ENCODE assay signal across 1 cellular context in the genomic region with DNA sequence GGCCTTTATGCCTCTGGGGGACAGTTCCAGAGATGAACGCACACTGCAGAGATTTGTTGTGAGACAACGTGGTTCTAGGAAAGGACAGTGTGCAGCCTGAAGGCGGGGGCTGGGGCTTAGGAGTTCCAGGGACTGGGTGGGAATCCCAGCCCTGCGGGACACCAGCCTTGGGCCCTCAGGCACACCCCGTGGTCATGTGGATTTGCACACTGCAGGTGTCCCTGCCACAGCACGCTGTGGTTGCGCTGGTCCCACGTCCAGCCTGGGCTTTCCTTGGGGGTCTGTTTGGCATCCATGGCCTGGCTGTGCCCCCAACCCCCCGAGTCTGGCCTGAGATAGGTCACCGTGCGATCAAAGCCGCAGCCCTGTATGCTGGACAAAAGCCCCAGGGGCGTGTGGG.
TF ChIP-seq lines count a peak whose summit lies in the region.

No MANE protein-coding gene starts in this region.

TF ChIP-seq in H1, 55 proteins besides CTCF, POLR2A, EP300 and RAD21:
- no peak for TF ChIP-seq SAP30 (IDR thresholded peaks at IDR 0.05; ENCODE audit: insufficient read depth, insufficient replicate concordance, low read length)
- no peak for TF ChIP-seq SIX5 (IDR thresholded peaks at IDR 0.05; ENCODE audit: low read depth, low read length)
- TF ChIP-seq TAF7 (optimal IDR thresholded peaks at IDR 0.05; ENCODE audit: borderline replicate concordance, low read depth, low read length) = no peak
- TF ChIP-seq, protein P1, sequence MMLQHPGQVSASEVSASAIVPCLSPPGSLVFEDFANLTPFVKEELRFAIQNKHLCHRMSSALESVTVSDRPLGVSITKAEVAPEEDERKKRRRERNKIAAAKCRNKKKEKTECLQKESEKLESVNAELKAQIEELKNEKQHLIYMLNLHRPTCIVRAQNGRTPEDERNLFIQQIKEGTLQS (IDR thresholded peaks at IDR 0.05; ENCODE audit: insufficient read depth, low read depth, low read length) = no peak
- no peak for TF ChIP-seq CBX8 (IDR thresholded peaks at IDR 0.05; ENCODE audit: borderline replicate concordance, low read depth, low read length)
- no peak for TF ChIP-seq BRCA1 (IDR thresholded peaks at IDR 0.05; ENCODE audit: low read depth, low read length)
- TF ChIP-seq ZNF274 (IDR thresholded peaks at IDR 0.05; ENCODE audit: borderline replicate concordance, extremely low read depth, low read length) = no peak
- no peak for TF ChIP-seq POLR2AphosphoS5 (IDR thresholded peaks at IDR 0.05; ENCODE audit: low read depth, low read length)
- TF ChIP-seq, protein P2, sequence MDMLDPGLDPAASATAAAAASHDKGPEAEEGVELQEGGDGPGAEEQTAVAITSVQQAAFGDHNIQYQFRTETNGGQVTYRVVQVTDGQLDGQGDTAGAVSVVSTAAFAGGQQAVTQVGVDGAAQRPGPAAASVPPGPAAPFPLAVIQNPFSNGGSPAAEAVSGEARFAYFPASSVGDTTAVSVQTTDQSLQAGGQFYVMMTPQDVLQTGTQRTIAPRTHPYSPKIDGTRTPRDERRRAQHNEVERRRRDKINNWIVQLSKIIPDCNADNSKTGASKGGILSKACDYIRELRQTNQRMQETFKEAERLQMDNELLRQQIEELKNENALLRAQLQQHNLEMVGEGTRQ (IDR thresholded peaks at IDR 0.05; ENCODE audit: low read length) = no peak
- TF ChIP-seq SIRT6 (IDR thresholded peaks at IDR 0.05; ENCODE audit: low read length) = no peak
